Comparison of ENCODE assay signal across 22 cellular contexts in genomic region chr1:57966340-57966739, GRCh38.
"Had no signal": no experiment of that assay in that cellular context is flagged by ENCODE, and none has a peak within 500 bp of the region (broad histone marks: within the 10 kb centered on the region; RNA-seq: fewer than 3 reads in every experiment).

No MANE protein-coding gene starts in this region.

- H3K36me3 ChIP-seq: brain microvascular endothelial cell, cardiac muscle cell had no signal

- H3K27me3 Mint-ChIP-seq: activated naive CD4-positive, alpha-beta T cell treated with anti-CD3 and anti-CD28 coated beads, Interleukin-2, amount 10 ng/mL, durations not matched to agents 7 days and 5 days; activated naive CD8-positive, alpha-beta T cell treated with anti-CD3 and anti-CD28 coated beads for 36 hours had no signal

- H3K4me3 Mint-ChIP-seq: activated CD8-positive, alpha-beta T cell treated with anti-CD3 and anti-CD28 coated beads for 36 hours; activated naive CD4-positive, alpha-beta T cell treated with anti-CD3 and anti-CD28 coated beads, Interleukin-2, amount 10 ng/mL, durations not matched to agents 7 days and 5 days; activated naive CD8-positive, alpha-beta T cell treated with anti-CD3 and anti-CD28 coated beads for 36 hours; activated T-cell treated with anti-CD3 and anti-CD28 coated beads, Interleukin-2, amount 50 U/mL, for 72 hours; T-helper 1 cell treated with Interleukin-12 subunit alpha and Interleukin-12 subunit beta and Interleukin-4 antibody, amounts not matched to agents 30 μg/mL and 1 μg/mL, for 36 hours had no signal

- H3K27me3 ChIP-seq: brain microvascular endothelial cell, cardiac muscle cell had no signal

- H3K9me3 Mint-ChIP-seq: activated CD8-positive, alpha-beta T cell treated with anti-CD3 and anti-CD28 coated beads for 36 hours; activated naive CD4-positive, alpha-beta T cell treated with anti-CD3 and anti-CD28 coated beads, Interleukin-2, amount 10 ng/mL, durations not matched to agents 7 days and 5 days; activated naive CD8-positive, alpha-beta T cell treated with anti-CD3 and anti-CD28 coated beads for 36 hours; activated T-cell treated with anti-CD3 and anti-CD28 coated beads, Interleukin-2, amount 50 U/mL, for 72 hours; activated T-helper 2 cell treated with anti-CD3 and anti-CD28 coated beads, Interferon-gamma antibody, Interleukin-2, Interleukin-4, amounts not matched to agents 10 μg/mL and 5 μg/mL and 100 μg/mL, durations not matched to agents 14 hours and 24 hours and 36 hours; T-helper 1 cell treated with Interleukin-12 subunit alpha and Interleukin-12 subunit beta and Interleukin-4 antibody, amounts not matched to agents 30 μg/mL and 1 μg/mL, for 36 hours had no signal

- H3K27ac ChIP-seq: brain microvascular endothelial cell, cardiac muscle cell had no signal

- DNase-seq: activated CD4-positive, alpha-beta T cell treated with anti-CD3 and anti-CD28 coated beads for 4 hours; activated CD8-positive, alpha-beta memory T cell treated with anti-CD3 and anti-CD28 coated beads, Interleukin-2, amount 50 U/mL, for 4 hours; activated CD8-positive, alpha-beta T cell treated with anti-CD3 and anti-CD28 coated beads for 36 hours; activated gamma-delta T cell treated with Interleukin-2 at 50 U/mL for 16 hours; activated naive CD4-positive, alpha-beta T cell treated with anti-CD3 and anti-CD28 coated beads, Interleukin-2, amount 10 ng/mL, durations not matched to agents 7 days and 5 days; activated naive CD8-positive, alpha-beta T cell treated with anti-CD3 and anti-CD28 coated beads for 36 hours; activated T-cell treated with anti-CD3 and anti-CD28 coated beads, Interleukin-2, amount 50 U/mL, for 72 hours; NCI-H1092; NCI-H1417; NCI-H2029 treated with DMSO at 0.1 percent for 48 hours; NCI-H2171; NCI-H2227 treated with DMSO at 0.1 percent for 48 hours; NCI-H446 treated with DMSO at 0.1 percent for 48 hours; NCI-H524 treated with DMSO at 0.1 percent for 48 hours; NCI-H748 treated with DMSO at 0.1 percent for 48 hours; NK-92 treated with Interleukin-12 subunit alpha and Interleukin-12 subunit beta, amount 100 ng/mL, for 24 hours; PC-3; SHP77 treated with DMSO at 0.1 percent for 48 hours had no signal

- H3K27ac Mint-ChIP-seq: activated CD8-positive, alpha-beta T cell treated with anti-CD3 and anti-CD28 coated beads for 36 hours; activated naive CD4-positive, alpha-beta T cell treated with anti-CD3 and anti-CD28 coated beads, Interleukin-2, amount 10 ng/mL, durations not matched to agents 7 days and 5 days; activated naive CD8-positive, alpha-beta T cell treated with anti-CD3 and anti-CD28 coated beads for 36 hours; activated T-cell treated with anti-CD3 and anti-CD28 coated beads, Interleukin-2, amount 50 U/mL, for 72 hours; activated T-helper 2 cell treated with anti-CD3 and anti-CD28 coated beads, Interferon-gamma antibody, Interleukin-2, Interleukin-4, amounts not matched to agents 10 μg/mL and 5 μg/mL and 100 μg/mL, durations not matched to agents 14 hours and 24 hours and 36 hours; T-helper 1 cell treated with Interleukin-12 subunit alpha and Interleukin-12 subunit beta and Interleukin-4 antibody, amounts not matched to agents 30 μg/mL and 1 μg/mL, for 36 hours had no signal

- H3K36me3 Mint-ChIP-seq: activated naive CD4-positive, alpha-beta T cell treated with anti-CD3 and anti-CD28 coated beads, Interleukin-2, amount 10 ng/mL, durations not matched to agents 7 days and 5 days; activated naive CD8-positive, alpha-beta T cell treated with anti-CD3 and anti-CD28 coated beads for 36 hours had no signal

- H3K4me3 ChIP-seq: cardiac muscle cell had no signal

- H3K4me1 Mint-ChIP-seq: activated naive CD4-positive, alpha-beta T cell treated with anti-CD3 and anti-CD28 coated beads, Interleukin-2, amount 10 ng/mL, durations not matched to agents 7 days and 5 days; activated naive CD8-positive, alpha-beta T cell treated with anti-CD3 and anti-CD28 coated beads for 36 hours had no signal
